Comparison of ENCODE assay signal across 8 cellular contexts in the genomic region with DNA sequence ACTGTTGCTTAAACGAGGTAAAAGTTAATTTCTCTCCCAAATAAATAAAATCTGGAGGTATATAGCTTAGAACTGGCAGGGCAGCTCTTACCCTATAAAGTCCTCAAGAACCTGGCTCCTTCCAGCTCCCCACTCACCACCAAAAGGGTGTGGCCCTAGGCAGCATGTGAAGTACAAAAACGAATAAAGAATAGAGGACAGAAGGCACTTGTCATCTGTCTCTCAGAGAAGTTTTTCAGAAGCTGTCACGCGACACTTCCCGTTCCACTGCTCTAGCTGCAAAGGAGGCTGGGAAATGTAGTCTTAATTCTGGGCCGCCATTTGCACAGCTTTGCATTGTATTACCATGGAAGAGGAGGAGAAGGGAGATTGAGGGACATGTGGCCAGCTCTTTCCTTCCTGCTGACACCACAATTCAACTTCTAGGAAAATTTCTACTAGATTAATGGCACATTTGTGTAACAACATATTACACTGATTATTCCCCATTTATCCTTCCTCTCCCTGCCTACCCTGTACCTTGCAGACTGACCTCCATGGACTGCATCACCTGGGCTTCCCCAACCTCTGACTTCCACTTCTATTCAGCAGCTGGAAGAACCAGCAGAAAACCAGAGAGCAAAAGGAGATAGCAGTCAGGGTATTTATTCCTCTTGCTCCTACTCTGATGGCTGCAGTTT.
DNase-seq lines count a peak whose midpoint lies in the region; ATAC-seq and TF ChIP-seq lines count a peak whose summit lies in the region.

No MANE protein-coding gene starts in this region.

- DNase-seq in A673 (ENCODE audit: low spot score) = peak; percentile 81
- peak; percentile 82 for DNase-seq in NCI-H2227 (lab: John Stamatoyannopoulos, UW; ENCODE audit: unreplicated experiment)
- peak; percentile 36 for DNase-seq in activated CD4-positive, alpha-beta T cell treated with anti-CD3 and anti-CD28 coated beads for 1 hour
- DNase-seq in coronary artery (ENCODE audit: low spot score) = peak; percentile 76
- peak; percentile 40 for DNase-seq in stimulated activated CD8-positive, alpha-beta memory T cell treated with anti-CD3 and anti-CD28 coated beads, Interleukin-12 subunit alpha, Interleukin-12 subunit beta, amount 100 ng/mL, for 1 hour (ENCODE audit: low read depth)

- H3K4me1 ChIP-seq in A673 (ENCODE audit: insufficient read depth, low read length, poor library complexity, severe bottlenecking) = no peaks in the 10 kb centered on the region
- peaks cover 0 to 3% (median 0%) of the 10 kb centered on the region in 4 donors for H3K4me1 ChIP-seq in liver (ENCODE audit: control insufficient read depth in 4 of 4, insufficient read depth in 4 of 4, low read length in 3 of 4)

- POLR2A ChIA-PET in A673 (lab: Charles Lee; ENCODE audit: low non-redundant PET) = no interaction called here

- TF ChIP-seq CTCF in A673 (conservative IDR thresholded peaks at IDR 0.05; ENCODE audit: low read depth, low read length) (no peak), coronary artery (IDR thresholded peaks at IDR 0.05) (no peak), liver (IDR thresholded peaks at IDR 0.05; ENCODE audit: low read depth, low read length, missing input control) (no peak)

- peak overlapping the region in 1 of 2 donors; percentile 42 for H3K9ac ChIP-seq in liver (ENCODE audit: low read depth in 1 of 2, low read length in 2 of 2)

- H3K27me3 ChIP-seq in A673 (replicated peaks; ENCODE audit: insufficient read depth, low read depth, low read length, poor library complexity) = no peaks in the 10 kb centered on the region
- H3K27me3 ChIP-seq in liver (ENCODE audit: control insufficient read depth in 4 of 4, insufficient read depth in 4 of 4, low read length in 3 of 4) = no peaks in the 10 kb centered on the region

- H3K27ac ChIP-seq in A673 (ENCODE audit: low read depth, low read length, poor library complexity, severe bottlenecking) (no peak overlapping the region), coronary artery (no peak overlapping the region), liver (ENCODE audit: low read depth in 1 of 2, low read length in 2 of 2) (peak overlapping the region in 1 of 2 donors; percentile 9)

- BruUV-seq in A673 (replicated peaks; lab: Mats Ljungman, UMichigan) = no TSS peak

- ATAC-seq in GM18873 (IDR thresholded peaks at IDR 0.05; ENCODE audit: low FRiP score, unreplicated experiment) (peak; percentile 92), HG03103 (IDR thresholded peaks at IDR 0.05; ENCODE audit: low read depth, unreplicated experiment) (peak; percentile 93)

- H3K36me3 ChIP-seq in A673 (ENCODE audit: insufficient read depth, low read length, poor library complexity, severe bottlenecking) (no peaks in the 10 kb centered on the region), liver (ENCODE audit: control insufficient read depth in 4 of 4, insufficient read depth in 3 of 4, low read depth in 1 of 4, low read length in 3 of 4) (no peaks in the 10 kb centered on the region)

- intact Hi-C loops in A673 (cut with micrococcal nuclease; ENCODE audit: unreplicated experiment) = no loop called here

- CTCF ChIA-PET in A673 (lab: Charles Lee) = no interaction called here

- WGBS in liver = 4% methylated on average over 6 of the region's 6 CpGs

- H3K9me3 ChIP-seq in A673 (ENCODE audit: low read depth, low read length, poor library complexity, severe bottlenecking) (no peaks in the 10 kb centered on the region), liver (ENCODE audit: control insufficient read depth in 4 of 4, low read length in 3 of 4) (no peaks in the 10 kb centered on the region)

- peak; percentile 19 to 45 for TF ChIP-seq RAD21 in liver (IDR thresholded peaks at IDR 0.05)

- H3K4me3 ChIP-seq in A673 (ENCODE audit: low read depth, low read length, poor library complexity, severe bottlenecking) (no peak overlapping the region), coronary artery (peak overlapping the region; percentile 42), liver (ENCODE audit: low read depth in 1 of 3, low read length in 3 of 3) (peak overlapping the region; percentile 11 to 47 (median 36))

TF ChIP-seq in liver, 16 proteins besides CTCF, POLR2A, EP300 and RAD21:
- peak; percentile 98 for TF ChIP-seq YY1 (IDR thresholded peaks at IDR 0.05)
- TF ChIP-seq, protein P1, sequence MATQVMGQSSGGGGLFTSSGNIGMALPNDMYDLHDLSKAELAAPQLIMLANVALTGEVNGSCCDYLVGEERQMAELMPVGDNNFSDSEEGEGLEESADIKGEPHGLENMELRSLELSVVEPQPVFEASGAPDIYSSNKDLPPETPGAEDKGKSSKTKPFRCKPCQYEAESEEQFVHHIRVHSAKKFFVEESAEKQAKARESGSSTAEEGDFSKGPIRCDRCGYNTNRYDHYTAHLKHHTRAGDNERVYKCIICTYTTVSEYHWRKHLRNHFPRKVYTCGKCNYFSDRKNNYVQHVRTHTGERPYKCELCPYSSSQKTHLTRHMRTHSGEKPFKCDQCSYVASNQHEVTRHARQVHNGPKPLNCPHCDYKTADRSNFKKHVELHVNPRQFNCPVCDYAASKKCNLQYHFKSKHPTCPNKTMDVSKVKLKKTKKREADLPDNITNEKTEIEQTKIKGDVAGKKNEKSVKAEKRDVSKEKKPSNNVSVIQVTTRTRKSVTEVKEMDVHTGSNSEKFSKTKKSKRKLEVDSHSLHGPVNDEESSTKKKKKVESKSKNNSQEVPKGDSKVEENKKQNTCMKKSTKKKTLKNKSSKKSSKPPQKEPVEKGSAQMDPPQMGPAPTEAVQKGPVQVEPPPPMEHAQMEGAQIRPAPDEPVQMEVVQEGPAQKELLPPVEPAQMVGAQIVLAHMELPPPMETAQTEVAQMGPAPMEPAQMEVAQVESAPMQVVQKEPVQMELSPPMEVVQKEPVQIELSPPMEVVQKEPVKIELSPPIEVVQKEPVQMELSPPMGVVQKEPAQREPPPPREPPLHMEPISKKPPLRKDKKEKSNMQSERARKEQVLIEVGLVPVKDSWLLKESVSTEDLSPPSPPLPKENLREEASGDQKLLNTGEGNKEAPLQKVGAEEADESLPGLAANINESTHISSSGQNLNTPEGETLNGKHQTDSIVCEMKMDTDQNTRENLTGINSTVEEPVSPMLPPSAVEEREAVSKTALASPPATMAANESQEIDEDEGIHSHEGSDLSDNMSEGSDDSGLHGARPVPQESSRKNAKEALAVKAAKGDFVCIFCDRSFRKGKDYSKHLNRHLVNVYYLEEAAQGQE (IDR thresholded peaks at IDR 0.05) = peak; percentile 24
- no peak for TF ChIP-seq FOXA2 (IDR thresholded peaks at IDR 0.05)
- TF ChIP-seq, protein P2, sequence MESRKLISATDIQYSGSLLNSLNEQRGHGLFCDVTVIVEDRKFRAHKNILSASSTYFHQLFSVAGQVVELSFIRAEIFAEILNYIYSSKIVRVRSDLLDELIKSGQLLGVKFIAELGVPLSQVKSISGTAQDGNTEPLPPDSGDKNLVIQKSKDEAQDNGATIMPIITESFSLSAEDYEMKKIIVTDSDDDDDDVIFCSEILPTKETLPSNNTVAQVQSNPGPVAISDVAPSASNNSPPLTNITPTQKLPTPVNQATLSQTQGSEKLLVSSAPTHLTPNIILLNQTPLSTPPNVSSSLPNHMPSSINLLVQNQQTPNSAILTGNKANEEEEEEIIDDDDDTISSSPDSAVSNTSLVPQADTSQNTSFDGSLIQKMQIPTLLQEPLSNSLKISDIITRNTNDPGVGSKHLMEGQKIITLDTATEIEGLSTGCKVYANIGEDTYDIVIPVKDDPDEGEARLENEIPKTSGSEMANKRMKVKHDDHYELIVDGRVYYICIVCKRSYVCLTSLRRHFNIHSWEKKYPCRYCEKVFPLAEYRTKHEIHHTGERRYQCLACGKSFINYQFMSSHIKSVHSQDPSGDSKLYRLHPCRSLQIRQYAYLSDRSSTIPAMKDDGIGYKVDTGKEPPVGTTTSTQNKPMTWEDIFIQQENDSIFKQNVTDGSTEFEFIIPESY (IDR thresholded peaks at IDR 0.05) = peak; percentile 79
- TF ChIP-seq SP1 (IDR thresholded peaks at IDR 0.05) = peak; percentile 9
- peak in 1 of 2 donors; percentile 18 for TF ChIP-seq GABPA (IDR thresholded peaks at IDR 0.05 in 1 of 2, conservative IDR thresholded peaks at IDR 0.05 in 1 of 2)
- no peak for TF ChIP-seq HNF4A (conservative IDR thresholded peaks at IDR 0.05)
